Comparison of ENCODE assay signal across 14 cellular contexts in the genomic region with DNA sequence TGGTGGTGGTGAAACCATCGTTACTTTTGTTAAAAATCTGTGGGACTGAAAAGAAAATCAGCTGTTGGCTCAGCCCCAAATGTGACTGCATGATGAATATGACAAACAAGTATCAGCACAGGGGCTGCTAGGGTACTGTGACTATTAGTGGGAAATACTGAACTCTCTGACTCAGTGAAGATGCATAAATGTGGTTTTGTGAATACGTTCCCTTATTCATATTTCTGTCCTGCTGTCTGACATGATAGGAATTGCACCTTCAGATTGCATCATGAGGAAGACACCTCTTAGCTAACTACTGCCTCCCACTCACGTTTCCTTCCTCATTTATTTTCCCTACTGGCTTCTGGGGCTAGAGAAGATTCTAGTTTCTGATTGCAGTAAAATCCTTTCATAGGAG. TPM values are rescaled to one million over a fixed set of nuclear protein-coding genes. Genes with fewer than 3 reads are reported as not detected.
DNase-seq lines count a peak whose midpoint lies in the region; ATAC-seq, FAIRE-seq and TF ChIP-seq lines count a peak whose summit lies in the region.
"Had no signal": no experiment of that assay in that cellular context is flagged by ENCODE, and none has a peak within 500 bp of the region (broad histone marks: within the 10 kb centered on the region; RNA-seq: fewer than 3 reads in every experiment).

No MANE protein-coding gene starts in this region.

- dilution Hi-C loops in keratinocyte (cut with MboI; ENCODE audit: extremely low pct_ligation_motif_present, low sequenced_read_pairs), result no loop called here

- H3K27me3 ChIP-seq in BLaER1 treated with 17β-estradiol and CSF1 and Interleukin-3, amounts not matched to agents 10 nM and 100 nM, result no peaks in the 10 kb centered on the region
- no peaks in the 10 kb centered on the region for H3K27me3 ChIP-seq in keratinocyte (ENCODE audit: control insufficient read depth, extremely low read depth, insufficient read depth, low read length)

- H3K9me3 Mint-ChIP-seq in stimulated activated memory B cell treated with anti-CD40 and anti-IgM and Interleukin-4, amounts not matched to agents 10 μg/mL and 1 μg/mL and 100 μg/mL, for 72 hours, result peaks cover 10% of the 10 kb centered on the region

- no peak overlapping the region for H3K4me3 Mint-ChIP-seq in stimulated activated memory B cell treated with anti-CD40 and anti-IgM and Interleukin-4, amounts not matched to agents 10 μg/mL and 1 μg/mL and 100 μg/mL, for 72 hours

- H3K36me3 Mint-ChIP-seq in stimulated activated memory B cell treated with anti-CD40 and anti-IgM and Interleukin-4, amounts not matched to agents 10 μg/mL and 1 μg/mL and 100 μg/mL, for 72 hours, result peaks cover 4% of the 10 kb centered on the region

- H3K36me3 ChIP-seq in BLaER1 treated with 17β-estradiol and CSF1 and Interleukin-3, amounts not matched to agents 10 nM and 100 nM, result peaks cover 0 to 35% (median 0%) of the 10 kb centered on the region in 11 experiments; a peak in 9 of 22 replicates
- H3K36me3 ChIP-seq in keratinocyte (ENCODE audit: control insufficient read depth in 2 of 2, extremely low read depth in 1 of 2, insufficient read depth in 2 of 2, low read length in 2 of 2), result no peaks in the 10 kb centered on the region

- POLR2A ChIA-PET in RWPE1 (lab: Yijun Ruan, JAX; ENCODE audit: low non-redundant PET), result no interaction called here

- H3K4me3 ChIP-seq in BLaER1 treated with 17β-estradiol and CSF1 and Interleukin-3, amounts not matched to agents 10 nM and 100 nM, result peak overlapping the region in 5 of 10 experiments; percentile 14 to 52 (median 48); a peak in 8 of 20 replicates
- H3K4me3 ChIP-seq in keratinocyte (ENCODE audit: control insufficient read depth in 2 of 3, extremely low read depth in 1 of 3, insufficient read depth in 2 of 3, low read depth in 1 of 3, low read length in 3 of 3), result no peak overlapping the region
- H3K4me3 ChIP-seq: psoas muscle had no signal

- H3K79me2 ChIP-seq in keratinocyte (ENCODE audit: control insufficient read depth, insufficient read depth, low read length), result no peaks in the 10 kb centered on the region

- H3K9ac ChIP-seq in BLaER1 treated with 17β-estradiol and CSF1 and Interleukin-3, amounts not matched to agents 10 nM and 100 nM, result peak overlapping the region; percentile 6 to 79 (median 69); a peak in 19 of 22 replicates
- H3K9ac ChIP-seq in keratinocyte (ENCODE audit: control insufficient read depth, extremely low read depth, insufficient read depth, low read length), result no peak overlapping the region

- H3K9me1 ChIP-seq in keratinocyte (ENCODE audit: control insufficient read depth, extremely low read depth, insufficient read depth, low read length), result no peaks in the 10 kb centered on the region

- H3K4me1 ChIP-seq in BLaER1 treated with 17β-estradiol and CSF1 and Interleukin-3, amounts not matched to agents 10 nM and 100 nM, result peaks cover 8 to 80% (median 53%) of the 10 kb centered on the region in 10 experiments; a peak in 19 of 20 replicates
- peaks cover 17% of the 10 kb centered on the region for H3K4me1 ChIP-seq in keratinocyte (ENCODE audit: control insufficient read depth, extremely low read depth, insufficient read depth, low read length)
- H3K4me1 ChIP-seq: psoas muscle had no signal

- peaks cover 6 to 94% (median 53%) of the 10 kb centered on the region in 11 experiments for H3K9me3 ChIP-seq in BLaER1 treated with 17β-estradiol and CSF1 and Interleukin-3, amounts not matched to agents 10 nM and 100 nM (replicated peaks in 1 of 11)
- H3K9me3 ChIP-seq in keratinocyte (ENCODE audit: control insufficient read depth, low read depth, low read length), result no peaks in the 10 kb centered on the region

- H3K4me2 ChIP-seq in BLaER1 treated with 17β-estradiol and CSF1 and Interleukin-3, amounts not matched to agents 10 nM and 100 nM, result peak overlapping the region; percentile 11 to 75 (median 68); a peak in 19 of 22 replicates
- peak overlapping the region; percentile 41 for H3K4me2 ChIP-seq in keratinocyte (ENCODE audit: control insufficient read depth, extremely low read depth, insufficient read depth, low read depth, low read length)

- no peaks in the 10 kb centered on the region for H3K27me3 Mint-ChIP-seq in stimulated activated memory B cell treated with anti-CD40 and anti-IgM and Interleukin-4, amounts not matched to agents 10 μg/mL and 1 μg/mL and 100 μg/mL, for 72 hours

- no peaks in the 10 kb centered on the region for H3K4me1 Mint-ChIP-seq in stimulated activated memory B cell treated with anti-CD40 and anti-IgM and Interleukin-4, amounts not matched to agents 10 μg/mL and 1 μg/mL and 100 μg/mL, for 72 hours

- peak; percentile 41 for DNase-seq in HCEC 1CT
- peak; percentile 44 for DNase-seq in RWPE1 (ENCODE audit: low spot score)
- peak; percentile 52 for DNase-seq in keratinocyte (ENCODE audit: low read depth, low spot score)
- no peak for DNase-seq in NCI-H526 treated with DMSO at 0.1 percent for 48 hours (lab: John Stamatoyannopoulos, UW)
- DNase-seq in T1000 (lab: John Stamatoyannopoulos, UW), result no peak
- DNase-seq in foreskin melanocyte, result no peak
- DNase-seq: amniotic stem cell, dermis blood vessel endothelial cell, NCI-H1105, NCI-H446 treated with DMSO at 0.1 percent for 48 hours, psoas muscle had no signal

- H3K27ac ChIP-seq in BLaER1 treated with 17β-estradiol and CSF1 and Interleukin-3, amounts not matched to agents 10 nM and 100 nM, result peak overlapping the region; percentile 81 to 98 (median 85)
- no peak overlapping the region for H3K27ac ChIP-seq in RWPE1
- peak overlapping the region; percentile 48 for H3K27ac ChIP-seq in keratinocyte (ENCODE audit: control insufficient read depth, insufficient read depth, low read length)
- H3K27ac ChIP-seq: C4-2B, psoas muscle had no signal

- no peak for TF ChIP-seq CTCF in RWPE1 (conservative IDR thresholded peaks at IDR 0.05; ENCODE audit: low read depth)
- no peak for TF ChIP-seq CTCF in keratinocyte (optimal IDR thresholded peaks at IDR 0.05 in 1 of 3, IDR thresholded peaks at IDR 0.05 in 1 of 3, conservative IDR thresholded peaks at IDR 0.05 in 1 of 3; ENCODE audit: extremely low read depth in 1 of 3, insufficient read depth in 2 of 3, low read length in 3 of 3)

- no peak overlapping the region for H2AFZ ChIP-seq in keratinocyte (ENCODE audit: control insufficient read depth, low read length)

- CTCF ChIA-PET in RWPE1 (lab: Yijun Ruan, JAX), result no interaction called here

- ATAC-seq in stimulated activated memory B cell treated with anti-CD40 and anti-IgM and Interleukin-4, amounts not matched to agents 10 μg/mL and 1 μg/mL and 100 μg/mL, for 72 hours, result no peak
- ATAC-seq: psoas muscle had no signal

- H4K20me1 ChIP-seq in BLaER1 treated with 17β-estradiol and CSF1 and Interleukin-3, amounts not matched to agents 10 nM and 100 nM, result no peaks in the 10 kb centered on the region
- H4K20me1 ChIP-seq in keratinocyte (ENCODE audit: control insufficient read depth, extremely low read depth, insufficient read depth, low read length), result no peaks in the 10 kb centered on the region

- H3K27ac Mint-ChIP-seq in stimulated activated memory B cell treated with anti-CD40 and anti-IgM and Interleukin-4, amounts not matched to agents 10 μg/mL and 1 μg/mL and 100 μg/mL, for 72 hours, result no peak overlapping the region

- peak; percentile 96 for FAIRE-seq in keratinocyte (lab: Jason Lieb, UNC)

RNA-seq across cellular contexts. Expression of gene CLEC5A, which starts 1.4 kb away (rescaled TPM):
- 0.05 to 0.08 TPM (median 0.07 TPM) in 3 replicates for polyA plus RNA-seq in keratinocyte
- not detected for polyA plus RNA-seq in keratinocyte (2011; ENCODE audit: low read depth)
- polyA plus RNA-seq in keratinocyte (2011; cell fraction: cytosol; rRNA removed), result 0.05 and 0.06 TPM in 2 replicates
- polyA plus RNA-seq in keratinocyte (2011; cell fraction: nucleus; rRNA removed), result 0.12 and 0.13 TPM in 2 replicates
- polyA plus RNA-seq in keratinocyte (2012; ENCODE audit: low replicate concordance), result 0.05 and 0.06 TPM in 2 replicates
- polyA minus RNA-seq in keratinocyte, result not detected in 3 replicates
- polyA minus RNA-seq in keratinocyte (2011; cell fraction: cytosol; rRNA and poly(A)+ RNA removed), result not detected
- not detected in 2 replicates for polyA minus RNA-seq in keratinocyte (2011; cell fraction: nucleus; rRNA and poly(A)+ RNA removed)

RNA-seq across cellular contexts. Expression of gene TAS2R38, which starts 28.2 kb away (rescaled TPM):
- not detected in 3 replicates for polyA plus RNA-seq in keratinocyte
- not detected for polyA plus RNA-seq in keratinocyte (2011; ENCODE audit: low read depth)
- not detected in 2 replicates for polyA plus RNA-seq in keratinocyte (2011; cell fraction: cytosol; rRNA removed)
- not detected in 2 replicates for polyA plus RNA-seq in keratinocyte (2011; cell fraction: nucleus; rRNA removed)
- polyA plus RNA-seq in keratinocyte (2012; ENCODE audit: low replicate concordance), result not detected in 2 replicates
- polyA minus RNA-seq in keratinocyte, result not detected in 3 replicates
- polyA minus RNA-seq in keratinocyte (2011; cell fraction: cytosol; rRNA and poly(A)+ RNA removed), result not detected
- not detected in 2 replicates for polyA minus RNA-seq in keratinocyte (2011; cell fraction: nucleus; rRNA and poly(A)+ RNA removed)
- polyA plus RNA-seq: psoas muscle had no signal

RNA-seq across cellular contexts. Expression of gene OR9A4, which starts 29.2 kb away (rescaled TPM):
- polyA plus RNA-seq in keratinocyte, result not detected in 3 replicates
- 0.26 TPM for polyA plus RNA-seq in keratinocyte (2011; ENCODE audit: low read depth)
- polyA plus RNA-seq in keratinocyte (2011; cell fraction: cytosol; rRNA removed), result not detected in 2 replicates
- polyA plus RNA-seq in keratinocyte (2011; cell fraction: nucleus; rRNA removed), result not detected in 2 replicates
- polyA plus RNA-seq in keratinocyte (2012; ENCODE audit: low replicate concordance), result 0.05 and 0.16 TPM in 2 replicates
- polyA minus RNA-seq in keratinocyte, result 0.64 to 1.6 TPM in 2 of 3 replicates, not detected in the other
- polyA minus RNA-seq in keratinocyte (2011; cell fraction: cytosol; rRNA and poly(A)+ RNA removed), result not detected
- 0.42 and 1.6 TPM in 2 replicates for polyA minus RNA-seq in keratinocyte (2011; cell fraction: nucleus; rRNA and poly(A)+ RNA removed)

RNA-seq across cellular contexts. Expression of gene MGAM, which starts 50.3 kb away (rescaled TPM):
- polyA plus RNA-seq in keratinocyte, result 0.19 to 1.5 TPM (median 0.31 TPM) in 3 replicates
- 0.34 TPM for polyA plus RNA-seq in keratinocyte (2011; ENCODE audit: low read depth)
- 0.47 and 0.68 TPM in 2 replicates for polyA plus RNA-seq in keratinocyte (2011; cell fraction: cytosol; rRNA removed)
- 2.6 and 3.4 TPM in 2 replicates for polyA plus RNA-seq in keratinocyte (2011; cell fraction: nucleus; rRNA removed)
- polyA plus RNA-seq in keratinocyte (2012; ENCODE audit: low replicate concordance), result 0.38 and 0.44 TPM in 2 replicates
- 0.93 to 3.0 TPM (median 1.3 TPM) in 3 replicates for polyA minus RNA-seq in keratinocyte
- polyA minus RNA-seq in keratinocyte (2011; cell fraction: cytosol; rRNA and poly(A)+ RNA removed), result 2.3 TPM
- polyA minus RNA-seq in keratinocyte (2011; cell fraction: nucleus; rRNA and poly(A)+ RNA removed), result 4.6 and 7.9 TPM in 2 replicates

Comparison
In these comparisons a context has a peak if more than half of its experiments do, and no peak if none do; other contexts are left out.
1. DNase-seq: peak in HCEC 1CT (single experiment), RWPE1 (single experiment) and keratinocyte (single experiment); none in NCI-H526 treated with DMSO at 0.1 percent for 48 hours (single experiment), T1000 (single experiment) and foreskin melanocyte (single experiment).